8 cellular contexts compared by ENCODE assay signal in genomic region chr3:4983739-4984510, GRCh38. TPM values are rescaled to one million over a fixed set of nuclear protein-coding genes. Genes with fewer than 3 reads are reported as not detected.
DNase-seq lines count a peak whose midpoint lies in the region; ATAC-seq and TF ChIP-seq lines count a peak whose summit lies in the region.

No MANE protein-coding gene starts in this region.

- DNase-seq in activated gamma-delta T cell treated with Interleukin-2 at 50 U/mL for 16 hours (peak; percentile 76), activated gamma-delta T cell (lab: John Stamatoyannopoulos, UW) (no peak), T follicular helper cell (ENCODE audit: low read depth) (peak; percentile 56), left lung (peak in 1 of 2 donors; percentile 64), GF-D8 (lab: John Stamatoyannopoulos, UW) (no peak)
- DNase-seq in stimulated activated CD8-positive, alpha-beta memory T cell treated with anti-CD3 and anti-CD28 coated beads, Interleukin-12 subunit alpha, Interleukin-12 subunit beta, amount 100 ng/mL, for 24 hours (ENCODE audit: extremely low read depth) = peak; percentile 61

- intact Hi-C loops in left lung (cut with DNase I) = no loop called here

- TF ChIP-seq CTCF in left lung (IDR thresholded peaks at IDR 0.05) = no peak

- no peaks in the 10 kb centered on the region for H3K27me3 ChIP-seq in left lung

- ATAC-seq in HG03159 (IDR thresholded peaks at IDR 0.05; ENCODE audit: unreplicated experiment) = peak; percentile 61
- no peak for ATAC-seq in left lung

- H3K36me3 ChIP-seq in left lung = peaks cover 0 to 36% of the 10 kb centered on the region in 2 donors

- H3K4me1 ChIP-seq in left lung = peaks cover 38 to 81% of the 10 kb centered on the region in 2 donors

- H3K9me3 ChIP-seq in left lung = no peaks in the 10 kb centered on the region

- peak overlapping the region; percentile 9 to 99 for H3K4me3 ChIP-seq in left lung

- peak overlapping the region; percentile 86 for H3K27ac ChIP-seq in angular gyrus (ENCODE audit: low read depth, low read length)
- peak overlapping the region; percentile 99 to 100 for H3K27ac ChIP-seq in left lung

RNA-seq across cellular contexts. Expression of gene BHLHE40, which starts 4.7 kb away (rescaled TPM):
- 10 to 100 TPM; 76.5 to 97.5 TPM for total RNA-seq in left lung

Comparison
In these comparisons a context has a peak if more than half of its experiments do, and no peak if none do; other contexts are left out.
1. DNase-seq: peak in activated gamma-delta T cell treated with Interleukin-2 at 50 U/mL for 16 hours (single experiment), T follicular helper cell (single experiment) and stimulated activated CD8-positive, alpha-beta memory T cell treated with anti-CD3 and anti-CD28 coated beads, Interleukin-12 subunit alpha, Interleukin-12 subunit beta, amount 100 ng/mL, for 24 hours (single experiment); none in activated gamma-delta T cell (single experiment) and GF-D8 (single experiment).